ENCODE assay signal across 14 cellular contexts in the genomic region with DNA sequence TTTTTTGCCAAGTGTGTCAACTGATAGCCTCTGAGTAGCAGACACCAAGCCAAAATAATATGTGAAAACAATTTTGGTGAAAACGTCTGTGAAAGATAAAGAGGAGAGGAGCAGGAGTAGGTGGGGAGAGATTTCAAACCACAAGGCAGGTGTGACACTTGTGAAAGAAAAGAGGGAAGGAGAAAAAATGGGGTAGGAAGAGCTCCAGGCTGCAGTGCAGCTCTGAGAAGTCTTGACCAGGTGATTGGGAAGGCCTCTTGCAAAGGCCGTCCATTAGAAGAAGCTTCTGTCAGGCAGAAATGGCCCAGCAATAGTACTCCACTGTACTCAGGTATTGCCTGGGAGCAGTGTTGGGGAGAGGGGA. TPM values are rescaled to one million over a fixed set of nuclear protein-coding genes. Genes with fewer than 3 reads are reported as not detected.
DNase-seq lines count a peak whose midpoint lies in the region; ATAC-seq and TF ChIP-seq lines count a peak whose summit lies in the region.
"Had no signal": no experiment of that assay in that cellular context is flagged by ENCODE, and none has a peak within 500 bp of the region (broad histone marks: within the 10 kb centered on the region; RNA-seq: fewer than 3 reads in every experiment).

No MANE protein-coding gene starts in this region.

- WGBS in mesenchymal stem cell: 67% methylated on average over 2 of the region's 2 CpGs

- H3K14ac ChIP-seq in mesenchymal stem cell (ENCODE audit: low read length in 2 of 2): no peak overlapping the region

- H3K4me1 ChIP-seq in GM23338 (ENCODE audit: insufficient read depth): no peaks in the 10 kb centered on the region
- peaks cover 30% of the 10 kb centered on the region for H3K4me1 ChIP-seq in SJCRH30
- peaks cover 2% of the 10 kb centered on the region for H3K4me1 ChIP-seq in mesenchymal stem cell (ENCODE audit: control insufficient read depth, insufficient read depth, low read depth, low read length)

- H3K27ac Mint-ChIP-seq in GM23338 (no peak overlapping the region), progenitor cell of endocrine pancreas (no peak overlapping the region)
- H3K27ac Mint-ChIP-seq in activated CD4-positive, alpha-beta memory T cell treated with anti-CD3 and anti-CD28 coated beads, Interleukin-2, amount 10 ng/mL, durations not matched to agents 7 days and 5 days: no peak overlapping the region
- H3K27ac Mint-ChIP-seq: CD4-positive, alpha-beta T cell; HFFc6 had no signal

- CTCF ChIA-PET in activated CD4-positive, alpha-beta memory T cell treated with anti-CD3 and anti-CD28 coated beads, Interleukin-2, amount 10 ng/mL, durations not matched to agents 7 days and 5 days (lab: Charles Lee): no interaction called here

- H3K36me3 Mint-ChIP-seq in GM23338 (ENCODE audit: low read depth): no peaks in the 10 kb centered on the region
- no peaks in the 10 kb centered on the region for H3K36me3 Mint-ChIP-seq in activated CD4-positive, alpha-beta memory T cell treated with anti-CD3 and anti-CD28 coated beads, Interleukin-2, amount 10 ng/mL, durations not matched to agents 7 days and 5 days (ENCODE audit: low read depth)
- H3K36me3 Mint-ChIP-seq in progenitor cell of endocrine pancreas (ENCODE audit: insufficient read depth): no peaks in the 10 kb centered on the region

- no peak overlapping the region for H3K4me3 ChIP-seq in GM23338
- H3K4me3 ChIP-seq in SJCRH30: no peak overlapping the region
- no peak overlapping the region for H3K4me3 ChIP-seq in mesenchymal stem cell (ENCODE audit: insufficient read depth in 1 of 2, low read depth in 1 of 2, low read length in 2 of 2)

- H4K20me1 ChIP-seq in GM23338 (replicated peaks; ENCODE audit: insufficient read depth): no peaks in the 10 kb centered on the region

- ATAC-seq in GM23338: no peak

- no peaks in the 10 kb centered on the region for H3F3A ChIP-seq in GM23338 (replicated peaks; ENCODE audit: low read depth)

- H3K4me2 ChIP-seq in GM23338 (no peak overlapping the region), mesenchymal stem cell (ENCODE audit: low read length, poor library complexity, severe bottlenecking) (no peak overlapping the region)

- TF ChIP-seq CTCF in GM23338 (conservative IDR thresholded peaks at IDR 0.05; ENCODE audit: low read depth in 2 of 2) (no peak), progenitor cell of endocrine pancreas (IDR thresholded peaks at IDR 0.05; ENCODE audit: unreplicated experiment) (no peak)

- H3K79me1 ChIP-seq in mesenchymal stem cell (replicated peaks; ENCODE audit: low read length, poor library complexity, severe bottlenecking): no peaks in the 10 kb centered on the region

- H2BK5ac ChIP-seq in mesenchymal stem cell (ENCODE audit: low read depth, low read length, poor library complexity, severe bottlenecking): no peak overlapping the region

- DNase-seq in GM23338 (ENCODE audit: low spot score) (no peak), SJCRH30 (no peak), mesenchymal stem cell (no peak), ureter (ENCODE audit: low spot score) (no peak), progenitor cell of endocrine pancreas (ENCODE audit: low spot score, unreplicated experiment) (no peak)
- no peak for DNase-seq in activated CD4-positive, alpha-beta memory T cell treated with anti-CD3 and anti-CD28 coated beads, Interleukin-2, amount 10 ng/mL, durations not matched to agents 7 days and 5 days
- DNase-seq: ACHN; AML-193; CD4-positive, alpha-beta T cell; HCEC 1CT had no signal

- no peak overlapping the region for H4K91ac ChIP-seq in mesenchymal stem cell (ENCODE audit: low read length)

- H2AK5ac ChIP-seq in mesenchymal stem cell (ENCODE audit: low read length, severe bottlenecking): no peak overlapping the region

- H3K4me1 Mint-ChIP-seq in GM23338: peaks cover 13% of the 10 kb centered on the region
- no peaks in the 10 kb centered on the region for H3K4me1 Mint-ChIP-seq in activated CD4-positive, alpha-beta memory T cell treated with anti-CD3 and anti-CD28 coated beads, Interleukin-2, amount 10 ng/mL, durations not matched to agents 7 days and 5 days
- peaks cover 6% of the 10 kb centered on the region for H3K4me1 Mint-ChIP-seq in progenitor cell of endocrine pancreas (ENCODE audit: low read depth)

- H2BK12ac ChIP-seq in mesenchymal stem cell (ENCODE audit: low read length in 2 of 2): no peak overlapping the region

- H3K23ac ChIP-seq in mesenchymal stem cell (ENCODE audit: low read length in 2 of 2): no peak overlapping the region

- H3K4ac ChIP-seq in mesenchymal stem cell (ENCODE audit: low read depth in 1 of 2, low read length in 2 of 2): no peak overlapping the region

- peak overlapping the region; percentile 21 for H4K8ac ChIP-seq in mesenchymal stem cell (ENCODE audit: low read length)

- no peak overlapping the region for H3K9ac ChIP-seq in mesenchymal stem cell (ENCODE audit: low read length)

- H2BK120ac ChIP-seq in mesenchymal stem cell (ENCODE audit: low read depth, low read length): no peak overlapping the region

- H2AFZ ChIP-seq in GM23338: peak overlapping the region; percentile 24; the same call in 1 of the 2 replicates
- no peak overlapping the region for H2AFZ ChIP-seq in mesenchymal stem cell (ENCODE audit: low read depth, low read length)

- H3K9me3 ChIP-seq in SJCRH30 (replicated peaks): no peaks in the 10 kb centered on the region
- no peaks in the 10 kb centered on the region for H3K9me3 ChIP-seq in mesenchymal stem cell (ENCODE audit: control insufficient read depth, low read length)
- H3K9me3 ChIP-seq: Caco-2 had no signal

- no peak overlapping the region for H2BK15ac ChIP-seq in mesenchymal stem cell (ENCODE audit: low read depth, poor library complexity, severe bottlenecking)

- no peaks in the 10 kb centered on the region for H3K79me2 ChIP-seq in GM23338 (replicated peaks; ENCODE audit: insufficient read depth)

- peaks cover 15% of the 10 kb centered on the region; the same call in 1 of the 2 replicates for H3K9me2 ChIP-seq in GM23338 (ENCODE audit: insufficient read depth)

- H3K4me3 Mint-ChIP-seq in GM23338: no peak overlapping the region
- no peak overlapping the region for H3K4me3 Mint-ChIP-seq in activated CD4-positive, alpha-beta memory T cell treated with anti-CD3 and anti-CD28 coated beads, Interleukin-2, amount 10 ng/mL, durations not matched to agents 7 days and 5 days
- H3K4me3 Mint-ChIP-seq in progenitor cell of endocrine pancreas (ENCODE audit: low read depth): no peak overlapping the region
- H3K4me3 Mint-ChIP-seq: CD4-positive, alpha-beta T cell; HFFc6 had no signal

- no peaks in the 10 kb centered on the region for H3K36me3 ChIP-seq in GM23338 (ENCODE audit: insufficient read depth)
- H3K36me3 ChIP-seq in SJCRH30: no peaks in the 10 kb centered on the region
- H3K36me3 ChIP-seq in mesenchymal stem cell (ENCODE audit: control insufficient read depth in 1 of 2, insufficient read depth in 2 of 2, low read depth in 1 of 2, low read length in 2 of 2): no peaks in the 10 kb centered on the region

- H3K9me3 Mint-ChIP-seq in GM23338 (no peaks in the 10 kb centered on the region), progenitor cell of endocrine pancreas (ENCODE audit: low read depth) (no peaks in the 10 kb centered on the region)
- no peaks in the 10 kb centered on the region for H3K9me3 Mint-ChIP-seq in activated CD4-positive, alpha-beta memory T cell treated with anti-CD3 and anti-CD28 coated beads, Interleukin-2, amount 10 ng/mL, durations not matched to agents 7 days and 5 days
- H3K9me3 Mint-ChIP-seq: CD4-positive, alpha-beta T cell; HFFc6 had no signal

- no peaks in the 10 kb centered on the region for H3K27me3 ChIP-seq in GM23338 (ENCODE audit: insufficient read depth)
- no peaks in the 10 kb centered on the region for H3K27me3 ChIP-seq in SJCRH30
- peaks cover 2 to 6% of the 10 kb centered on the region in 2 experiments for H3K27me3 ChIP-seq in mesenchymal stem cell (ENCODE audit: control insufficient read depth in 1 of 2, insufficient read depth in 1 of 2, low read length in 2 of 2)

- H3K27ac ChIP-seq in GM23338 (ENCODE audit: low read depth): no peak overlapping the region
- peak overlapping the region; percentile 24; the same call in 1 of the 2 replicates for H3K27ac ChIP-seq in SJCRH30
- no peak overlapping the region for H3K27ac ChIP-seq in mesenchymal stem cell (ENCODE audit: low read length, poor library complexity, severe bottlenecking)
- H3K27ac ChIP-seq: C4-2B, HL-60 had no signal

- H3K27me3 Mint-ChIP-seq in GM23338 (ENCODE audit: insufficient read depth, low read depth, poor library complexity) (peaks cover 4% of the 10 kb centered on the region), progenitor cell of endocrine pancreas (peaks cover 5% of the 10 kb centered on the region)
- peaks cover 2% of the 10 kb centered on the region for H3K27me3 Mint-ChIP-seq in activated CD4-positive, alpha-beta memory T cell treated with anti-CD3 and anti-CD28 coated beads, Interleukin-2, amount 10 ng/mL, durations not matched to agents 7 days and 5 days

- no peak overlapping the region for H3K18ac ChIP-seq in mesenchymal stem cell (ENCODE audit: low read depth in 1 of 2, low read length in 2 of 2)

- POLR2A ChIA-PET in activated CD4-positive, alpha-beta memory T cell treated with anti-CD3 and anti-CD28 coated beads, Interleukin-2, amount 10 ng/mL, durations not matched to agents 7 days and 5 days (lab: Charles Lee): no interaction called here

TF ChIP-seq in GM23338, 12 proteins besides CTCF, POLR2A, EP300 and RAD21 (continues in another document):
- no peak for TF ChIP-seq EZH2phosphoT487 (IDR thresholded peaks at IDR 0.05; ENCODE audit: unreplicated experiment)

RNA-seq across cellular contexts. Expression of a gene that starts 10.6 kb away (rescaled TPM):
- total RNA-seq in GM23338 (2014; rRNA removed; shearing (Covaris generic)): 24.6 and 27.0 TPM in 2 replicates
- polyA plus RNA-seq in GM23338 (2016; fragmentation: Nextera tagmentation; extraction: Ambion mirVana): 5.9 and 7.8 TPM in 2 replicates
- total RNA-seq in SJCRH30 (2014; rRNA removed; shearing (Covaris generic)): 26.9 and 29.1 TPM in 2 replicates
- 6.4 TPM for polyA plus RNA-seq in mesenchymal stem cell (2013, experiment 1 of 2)
- polyA plus RNA-seq in mesenchymal stem cell (2013, experiment 2 of 2): 6.5 TPM
- total RNA-seq in ureter: 11.5 TPM
- total RNA-seq in activated CD4-positive, alpha-beta memory T cell treated with anti-CD3 and anti-CD28 coated beads, Interleukin-2, amount 10 ng/mL, durations not matched to agents 7 days and 5 days: 1 to 10 TPM; 1.6 to 1.8 TPM
- 32.0 and 33.8 TPM in 2 replicates for total RNA-seq in progenitor cell of endocrine pancreas
